In the genomic region with DNA sequence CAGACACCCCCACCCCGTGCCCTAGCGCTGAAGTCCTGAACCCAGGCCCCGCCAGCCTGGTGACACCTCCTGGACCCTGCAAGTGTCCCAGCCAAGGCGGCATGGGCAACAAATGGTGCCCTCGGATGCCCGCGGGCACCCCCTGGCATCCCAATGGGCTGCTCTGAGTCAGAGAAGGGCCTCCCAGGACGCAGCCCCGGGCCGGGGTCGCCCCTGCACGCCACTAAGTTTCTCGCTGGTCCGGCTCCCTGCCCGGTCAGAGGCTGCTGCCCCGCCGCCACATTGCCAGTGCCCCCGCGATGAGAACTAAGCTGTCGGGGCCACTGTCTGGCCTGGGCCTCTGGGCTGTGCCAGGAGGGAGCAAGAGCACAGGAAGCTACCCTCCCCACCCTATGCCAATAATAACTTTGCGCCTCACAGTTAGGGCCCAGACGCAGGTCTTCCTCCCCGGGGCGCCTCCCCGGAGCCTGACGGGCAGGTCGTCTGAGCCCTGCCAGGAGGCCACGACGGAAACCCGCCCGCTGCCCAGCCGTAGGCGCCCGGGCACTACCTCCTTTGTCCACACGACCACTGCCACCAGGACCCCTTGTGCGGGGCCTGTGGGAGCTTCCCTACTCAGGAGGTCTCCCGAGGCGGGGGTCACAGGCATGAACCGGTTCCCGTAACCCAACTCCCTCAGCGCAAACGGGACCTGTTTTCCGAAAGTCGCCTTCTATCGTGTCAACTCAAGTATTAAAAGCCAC, we compare ENCODE assay signal across 8 cellular contexts. TPM values are rescaled to one million over a fixed set of nuclear protein-coding genes. Genes with fewer than 3 reads are reported as not detected.
DNase-seq lines count a peak whose midpoint lies in the region; TF ChIP-seq lines count a peak whose summit lies in the region.

No MANE protein-coding gene starts in this region.

- no peak for TF ChIP-seq CTCF in neural progenitor cell (IDR thresholded peaks at IDR 0.05)

- H3K9ac ChIP-seq in endocrine pancreas (ENCODE audit: control insufficient read depth, insufficient read depth, low read length) (peak overlapping the region; percentile 85), neural progenitor cell (no peak overlapping the region)

- no peaks in the 10 kb centered on the region for H3K36me3 Mint-ChIP-seq in T-helper 2 cell treated with Interferon-gamma antibody and Interleukin-4, amounts not matched to agents 5 μg/mL and 100 μg/mL, for 36 hours (ENCODE audit: low read depth)
- no peaks in the 10 kb centered on the region for H3K36me3 Mint-ChIP-seq in neural progenitor cell

- peak; percentile 31 for DNase-seq in NCI-H345 (lab: John Stamatoyannopoulos, UW)
- no peak for DNase-seq in NCI-H345 treated with DMSO at 0.1 percent for 48 hours (lab: John Stamatoyannopoulos, UW; ENCODE audit: unreplicated experiment)
- DNase-seq in T-helper 2 cell treated with Interferon-gamma antibody and Interleukin-4, amounts not matched to agents 5 μg/mL and 100 μg/mL, for 36 hours (ENCODE audit: low spot score) = no peak
- DNase-seq in neural progenitor cell (ENCODE audit: low spot score) = peak; percentile 56
- no peak for DNase-seq in GDM1 (lab: John Stamatoyannopoulos, UW)
- no peak for DNase-seq in inferior parietal cortex (ENCODE audit: extremely low spot score)
- no peak for DNase-seq in NOMO-1 treated with DMSO at 0.1 percent for 48 hours (lab: John Stamatoyannopoulos, UW; ENCODE audit: unreplicated experiment)

- H3K4me1 ChIP-seq in endocrine pancreas (ENCODE audit: control insufficient read depth, insufficient read depth, low read length) = no peaks in the 10 kb centered on the region
- H3K4me1 ChIP-seq in neural progenitor cell = peaks cover 16% of the 10 kb centered on the region

- no peaks in the 10 kb centered on the region for H3K36me3 ChIP-seq in endocrine pancreas (ENCODE audit: control insufficient read depth, insufficient read depth, low read length)
- no peaks in the 10 kb centered on the region for H3K36me3 ChIP-seq in neural progenitor cell

- H3K4me3 ChIP-seq in endocrine pancreas (ENCODE audit: control insufficient read depth, insufficient read depth, low read length) = no peak overlapping the region
- H3K4me3 ChIP-seq in neural progenitor cell = peak overlapping the region; percentile 57

- H3K4me1 Mint-ChIP-seq in T-helper 2 cell treated with Interferon-gamma antibody and Interleukin-4, amounts not matched to agents 5 μg/mL and 100 μg/mL, for 36 hours (ENCODE audit: low read depth) = peaks cover 11% of the 10 kb centered on the region
- H3K4me1 Mint-ChIP-seq in neural progenitor cell = peaks cover 13% of the 10 kb centered on the region

- H3K4me2 ChIP-seq in neural progenitor cell = peak overlapping the region; percentile 87

- H3K9me3 Mint-ChIP-seq in T-helper 2 cell treated with Interferon-gamma antibody and Interleukin-4, amounts not matched to agents 5 μg/mL and 100 μg/mL, for 36 hours = no peaks in the 10 kb centered on the region
- H3K9me3 Mint-ChIP-seq in neural progenitor cell = peaks cover 3% of the 10 kb centered on the region

- no peaks in the 10 kb centered on the region for H3K79me2 ChIP-seq in neural progenitor cell (ENCODE audit: low read depth)

- no peaks in the 10 kb centered on the region for H3K9me3 ChIP-seq in endocrine pancreas (ENCODE audit: control insufficient read depth, low read length)
- no peaks in the 10 kb centered on the region for H3K9me3 ChIP-seq in neural progenitor cell (ENCODE audit: low read depth)

- H3F3A ChIP-seq in neural progenitor cell (ENCODE audit: low read depth) = peaks cover 15% of the 10 kb centered on the region

- no peak overlapping the region for H2AFZ ChIP-seq in neural progenitor cell (replicated peaks)

- H3K27me3 Mint-ChIP-seq in T-helper 2 cell treated with Interferon-gamma antibody and Interleukin-4, amounts not matched to agents 5 μg/mL and 100 μg/mL, for 36 hours (ENCODE audit: low read depth) = peaks cover 4% of the 10 kb centered on the region
- peaks cover 16% of the 10 kb centered on the region for H3K27me3 Mint-ChIP-seq in neural progenitor cell (ENCODE audit: insufficient read depth, low read depth)

- H3K27ac Mint-ChIP-seq in T-helper 2 cell treated with Interferon-gamma antibody and Interleukin-4, amounts not matched to agents 5 μg/mL and 100 μg/mL, for 36 hours = peak overlapping the region; percentile 87
- H3K27ac Mint-ChIP-seq in neural progenitor cell = no peak overlapping the region

- H4K20me1 ChIP-seq in neural progenitor cell (ENCODE audit: low read depth) = peaks cover 29% of the 10 kb centered on the region

- no peaks in the 10 kb centered on the region for H3K27me3 ChIP-seq in endocrine pancreas (ENCODE audit: control insufficient read depth, insufficient read depth, low read length)
- peaks cover 80% of the 10 kb centered on the region for H3K27me3 ChIP-seq in neural progenitor cell

- H3K4me3 Mint-ChIP-seq in T-helper 2 cell treated with Interferon-gamma antibody and Interleukin-4, amounts not matched to agents 5 μg/mL and 100 μg/mL, for 36 hours = peak overlapping the region; percentile 92
- peak overlapping the region; percentile 89 for H3K4me3 Mint-ChIP-seq in neural progenitor cell

- H3K27ac ChIP-seq in neural progenitor cell = no peak overlapping the region

RNA-seq across cellular contexts. Expression of gene ZFPM1, which starts 1.4 kb away (rescaled TPM):
- 0.36 and 0.96 TPM in 2 replicates for total RNA-seq in neural progenitor cell (ENCODE audit: low replicate concordance)

Comparison
In these comparisons a context has a peak if more than half of its experiments do, and no peak if none do; other contexts are left out.
1. DNase-seq: peak in NCI-H345 (single experiment) and neural progenitor cell (single experiment); none in NCI-H345 treated with DMSO at 0.1 percent for 48 hours (single experiment), T-helper 2 cell treated with Interferon-gamma antibody and Interleukin-4, amounts not matched to agents 5 μg/mL and 100 μg/mL, for 36 hours (single experiment), GDM1 (single experiment), inferior parietal cortex (single experiment) and NOMO-1 treated with DMSO at 0.1 percent for 48 hours (single experiment).